ENCODE assay signal across 12 cellular contexts in the genomic region with DNA sequence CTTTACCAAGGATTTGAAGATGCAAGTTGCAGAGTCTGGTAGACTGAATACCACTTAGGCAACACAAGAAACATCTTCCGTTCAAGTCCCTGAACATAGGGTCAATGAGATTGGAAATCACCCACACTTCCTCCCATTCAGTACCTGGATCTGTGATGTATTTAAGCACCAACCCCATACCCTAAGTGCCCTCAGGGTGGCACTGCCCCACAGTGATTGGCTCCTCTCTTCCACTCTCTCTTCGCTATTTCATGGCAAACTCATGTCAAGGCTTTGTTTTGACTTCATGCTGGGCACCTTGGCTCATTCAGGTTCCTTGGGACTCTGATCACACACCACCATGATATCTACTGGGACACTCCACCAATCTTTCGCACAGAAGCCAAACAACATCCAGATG. TPM values are rescaled to one million over a fixed set of nuclear protein-coding genes. Genes with fewer than 3 reads are reported as not detected.
DNase-seq lines count a peak whose midpoint lies in the region; ATAC-seq and TF ChIP-seq lines count a peak whose summit lies in the region.
"Had no signal": no experiment of that assay in that cellular context is flagged by ENCODE, and none has a peak within 500 bp of the region (broad histone marks: within the 10 kb centered on the region; RNA-seq: fewer than 3 reads in every experiment).

No MANE protein-coding gene starts in this region.

- ATAC-seq in Right ventricle myocardium superior (ENCODE audit: poor library complexity) (no peak), GM21447 (IDR thresholded peaks at IDR 0.05; ENCODE audit: unreplicated experiment) (no peak), HG03342 (IDR thresholded peaks at IDR 0.05; ENCODE audit: unreplicated experiment) (no peak)
- peak; percentile 58 for ATAC-seq in activated naive CD8-positive, alpha-beta T cell treated with anti-CD3 and anti-CD28 coated beads, Interleukin-2, amount 10 ng/mL, durations not matched to agents 7 days and 5 days (ENCODE audit: low read depth)
- peak; percentile 88 for ATAC-seq in stimulated activated naive CD8-positive, alpha-beta T cell treated with anti-CD3 and anti-CD28 coated beads, Interleukin-15, amount 100 ng/mL, for 72 hours

- no peak overlapping the region for H3K27ac ChIP-seq in left ventricle myocardium inferior (replicated peaks)
- H3K27ac ChIP-seq: SJSA1 had no signal

- H3K36me3 ChIP-seq in left ventricle myocardium inferior: no peaks in the 10 kb centered on the region
- H3K36me3 ChIP-seq: SJSA1 had no signal

- H3K4me3 ChIP-seq in left ventricle myocardium inferior (no peak overlapping the region), LNCaP clone FGC (ENCODE audit: low read depth, low read length) (no peak overlapping the region)
- H3K4me3 ChIP-seq: SJSA1 had no signal

- no peaks in the 10 kb centered on the region for H3K9me3 ChIP-seq in left ventricle myocardium inferior (replicated peaks)
- H3K9me3 ChIP-seq: SJSA1 had no signal

- H3K36me3 Mint-ChIP-seq in activated naive CD8-positive, alpha-beta T cell treated with anti-CD3 and anti-CD28 coated beads, Interleukin-2, amount 10 ng/mL, durations not matched to agents 7 days and 5 days: no peaks in the 10 kb centered on the region

- H3K27me3 ChIP-seq in left ventricle myocardium inferior (ENCODE audit: low read depth): no peaks in the 10 kb centered on the region

- H3K9me3 Mint-ChIP-seq in activated naive CD8-positive, alpha-beta T cell treated with anti-CD3 and anti-CD28 coated beads, Interleukin-2, amount 10 ng/mL, durations not matched to agents 7 days and 5 days: no peaks in the 10 kb centered on the region
- H3K9me3 Mint-ChIP-seq in stimulated activated naive CD8-positive, alpha-beta T cell treated with anti-CD3 and anti-CD28 coated beads, Interleukin-15, amount 100 ng/mL, for 72 hours: no peaks in the 10 kb centered on the region
- H3K9me3 Mint-ChIP-seq: neural crest cell had no signal

- peaks cover 49% of the 10 kb centered on the region for H3K4me1 ChIP-seq in left ventricle myocardium inferior
- H3K4me1 ChIP-seq: SJSA1 had no signal

- no peak overlapping the region for H3K27ac Mint-ChIP-seq in activated naive CD8-positive, alpha-beta T cell treated with anti-CD3 and anti-CD28 coated beads, Interleukin-2, amount 10 ng/mL, durations not matched to agents 7 days and 5 days
- H3K27ac Mint-ChIP-seq in stimulated activated naive CD8-positive, alpha-beta T cell treated with anti-CD3 and anti-CD28 coated beads, Interleukin-15, amount 100 ng/mL, for 72 hours: no peak overlapping the region

- TF ChIP-seq CTCF in left ventricle myocardium inferior (IDR thresholded peaks at IDR 0.05; ENCODE audit: borderline replicate concordance) (peak; percentile 38), LNCaP clone FGC (IDR thresholded peaks at IDR 0.05; ENCODE audit: control insufficient read depth, extremely low read depth, insufficient read depth) (peak; percentile 55)

- POLR2A ChIA-PET in activated naive CD8-positive, alpha-beta T cell treated with anti-CD3 and anti-CD28 coated beads, Interleukin-2, amount 10 ng/mL, durations not matched to agents 7 days and 5 days (lab: Charles Lee): no interaction called here

- no peak overlapping the region for H3K4me3 Mint-ChIP-seq in activated naive CD8-positive, alpha-beta T cell treated with anti-CD3 and anti-CD28 coated beads, Interleukin-2, amount 10 ng/mL, durations not matched to agents 7 days and 5 days
- H3K4me3 Mint-ChIP-seq in stimulated activated naive CD8-positive, alpha-beta T cell treated with anti-CD3 and anti-CD28 coated beads, Interleukin-15, amount 100 ng/mL, for 72 hours: no peak overlapping the region
- H3K4me3 Mint-ChIP-seq: neural crest cell had no signal

- DNase-seq in left ventricle myocardium inferior: no peak
- DNase-seq in Right ventricle myocardium superior: no peak
- DNase-seq in LNCaP clone FGC (ENCODE audit: low read depth): no peak
- DNase-seq in activated naive CD8-positive, alpha-beta T cell treated with anti-CD3 and anti-CD28 coated beads, Interleukin-2, amount 10 ng/mL, durations not matched to agents 7 days and 5 days: no peak
- peak; percentile 15 to 26 for DNase-seq in stimulated activated naive CD8-positive, alpha-beta T cell treated with anti-CD3 and anti-CD28 coated beads, Interleukin-15, amount 100 ng/mL, for 72 hours
- no peak for DNase-seq in cerebellar nuclear complex (lab: John Stamatoyannopoulos, UW)
- DNase-seq: aorta, NCI-H1694 treated with DMSO at 0.1 percent for 48 hours had no signal

- peaks cover 11% of the 10 kb centered on the region for H3K4me1 Mint-ChIP-seq in activated naive CD8-positive, alpha-beta T cell treated with anti-CD3 and anti-CD28 coated beads, Interleukin-2, amount 10 ng/mL, durations not matched to agents 7 days and 5 days
- H3K4me1 Mint-ChIP-seq in stimulated activated naive CD8-positive, alpha-beta T cell treated with anti-CD3 and anti-CD28 coated beads, Interleukin-15, amount 100 ng/mL, for 72 hours: peaks cover 13% of the 10 kb centered on the region
- H3K4me1 Mint-ChIP-seq: neural crest cell had no signal

- peaks cover 39% of the 10 kb centered on the region for H3K27me3 Mint-ChIP-seq in activated naive CD8-positive, alpha-beta T cell treated with anti-CD3 and anti-CD28 coated beads, Interleukin-2, amount 10 ng/mL, durations not matched to agents 7 days and 5 days
- H3K27me3 Mint-ChIP-seq in stimulated activated naive CD8-positive, alpha-beta T cell treated with anti-CD3 and anti-CD28 coated beads, Interleukin-15, amount 100 ng/mL, for 72 hours: peaks cover 41% of the 10 kb centered on the region

- intact Hi-C loops in left ventricle myocardium inferior (cut with micrococcal nuclease) (no loop called here), Right ventricle myocardium superior (cut with DNase I) (no loop called here)

RNA-seq across cellular contexts. Expression of a gene that starts 53.7 kb away (rescaled TPM):
- total RNA-seq in left ventricle myocardium inferior: 34.1 TPM
- 31.3 TPM for total RNA-seq in Right ventricle myocardium superior
- not detected for total RNA-seq in activated naive CD8-positive, alpha-beta T cell treated with anti-CD3 and anti-CD28 coated beads, Interleukin-2, amount 10 ng/mL, durations not matched to agents 7 days and 5 days
- total RNA-seq: neural crest cell, SJSA1 had no signal

Comparison
In these comparisons a context has a peak if more than half of its experiments do, and no peak if none do; other contexts are left out.
1. DNase-seq: peak in stimulated activated naive CD8-positive, alpha-beta T cell treated with anti-CD3 and anti-CD28 coated beads, Interleukin-15, amount 100 ng/mL, for 72 hours (2 of 2); none in left ventricle myocardium inferior (single experiment), Right ventricle myocardium superior (single experiment), LNCaP clone FGC (single experiment), activated naive CD8-positive, alpha-beta T cell treated with anti-CD3 and anti-CD28 coated beads, Interleukin-2, amount 10 ng/mL, durations not matched to agents 7 days and 5 days (single experiment) and cerebellar nuclear complex (0 of 2).
2. ATAC-seq: peak in activated naive CD8-positive, alpha-beta T cell treated with anti-CD3 and anti-CD28 coated beads, Interleukin-2, amount 10 ng/mL, durations not matched to agents 7 days and 5 days (single experiment) and stimulated activated naive CD8-positive, alpha-beta T cell treated with anti-CD3 and anti-CD28 coated beads, Interleukin-15, amount 100 ng/mL, for 72 hours (single experiment); none in Right ventricle myocardium superior (single experiment), GM21447 (single experiment) and HG03342 (single experiment).
3. RNA of a gene that starts 53.7 kb away (total RNA-seq): 34.1 TPM in left ventricle myocardium inferior (single experiment) and 31.3 TPM in Right ventricle myocardium superior (single experiment); not detected in activated naive CD8-positive, alpha-beta T cell treated with anti-CD3 and anti-CD28 coated beads, Interleukin-2, amount 10 ng/mL, durations not matched to agents 7 days and 5 days; every median in the first group is over 10 times any median in the second.